ENCODE assay signal across 21 cellular contexts in genomic region chr12:43267782-43268181, GRCh38.
"Had no signal": no experiment of that assay in that cellular context is flagged by ENCODE, and none has a peak within 500 bp of the region (broad histone marks: within the 10 kb centered on the region; RNA-seq: fewer than 3 reads in every experiment).

No MANE protein-coding gene starts in this region.

- H3K4me3 ChIP-seq: body of pancreas, esophagus squamous epithelium, lower lobe of right lung, prostate gland had no signal

- DNase-seq: activated CD4-positive, alpha-beta T cell treated with anti-CD3 and anti-CD28 coated beads for 48 hours; activated naive CD8-positive, alpha-beta T cell treated with anti-CD3 and anti-CD28 coated beads for 36 hours; amygdala; caudate nucleus; esophagus squamous epithelium; foreskin fibroblast; glutamatergic neuron; hypothalamus; kidney glomerular epithelial cell; lower lobe of right lung; midbrain; SK-N-SH; stimulated activated CD4-positive, alpha-beta T cell treated with anti-CD3 and anti-CD28 coated beads, Interleukin-12 subunit alpha, Interleukin-12 subunit beta, amount 100 ng/mL, for 4 hours; stimulated activated CD4-positive, alpha-beta T cell treated with anti-CD3 and anti-CD28 coated beads, Interleukin-2, amount 100 ng/mL, for 24 hours; T-cell; T-helper 9 cell had no signal

- H3K27ac ChIP-seq: body of pancreas, esophagus squamous epithelium, lower lobe of right lung, neutrophil, prostate gland had no signal

- ATAC-seq: body of pancreas; lower lobe of right lung; sciatic nerve; stimulated activated effector memory CD8-positive, alpha-beta T cell treated with anti-CD3 and anti-CD28 coated beads, Interleukin-12 subunit alpha, Interleukin-12 subunit beta, amount 100 ng/mL, for 72 hours; T-cell had no signal

- H3K27me3 ChIP-seq: body of pancreas, esophagus squamous epithelium, neutrophil had no signal

- H3K9me3 ChIP-seq: body of pancreas, esophagus squamous epithelium, lower lobe of right lung, neutrophil, prostate gland, SK-N-SH had no signal

- H3K36me3 ChIP-seq: esophagus squamous epithelium, lower lobe of right lung, neutrophil, prostate gland had no signal

- H3K9ac ChIP-seq: SK-N-SH had no signal

- H3K4me2 ChIP-seq: SK-N-SH had no signal

- H3K4me1 ChIP-seq: body of pancreas, lower lobe of right lung, prostate gland had no signal
